ENCODE assay signal across 19 cellular contexts in genomic region chr5:31049461-31049860, GRCh38.
A peak's percentile ranks its signal among the peaks of the same experiment; 100 is the strongest.
DNase-seq lines count a peak whose midpoint lies in the region; FAIRE-seq and TF ChIP-seq lines count a peak whose summit lies in the region.
"Had no signal": no experiment of that assay in that cellular context is flagged by ENCODE, and none has a peak within 500 bp of the region (broad histone marks: within the 10 kb centered on the region; RNA-seq: fewer than 3 reads in every experiment).

No MANE protein-coding gene starts in this region.

- peaks cover 28% of the 10 kb centered on the region for H3K4me1 Mint-ChIP-seq in brain
- H3K4me1 Mint-ChIP-seq in activated T-helper 2 cell treated with anti-CD3 and anti-CD28 coated beads, Interferon-gamma antibody, Interleukin-2, Interleukin-4, amounts not matched to agents 10 μg/mL and 5 μg/mL and 100 μg/mL, durations not matched to agents 14 hours and 24 hours and 36 hours (ENCODE audit: low read depth) = no peaks in the 10 kb centered on the region
- H3K4me1 Mint-ChIP-seq: B cell had no signal

- H3K27me3 ChIP-seq in HUES48 (ENCODE audit: control insufficient read depth, insufficient read depth, low read length) (no peaks in the 10 kb centered on the region), iPS-20b (ENCODE audit: insufficient read depth, low read length) (no peaks in the 10 kb centered on the region), hepatocyte (no peaks in the 10 kb centered on the region), MG63 (no peaks in the 10 kb centered on the region)

- H3K36me3 ChIP-seq in HUES48 (ENCODE audit: control insufficient read depth, insufficient read depth, low read length) = no peaks in the 10 kb centered on the region
- H3K36me3 ChIP-seq in iPS-20b (ENCODE audit: insufficient read depth, low read depth, low read length) = no peaks in the 10 kb centered on the region
- H3K36me3 ChIP-seq in hepatocyte (replicated peaks; ENCODE audit: insufficient read depth, low read depth) = no peaks in the 10 kb centered on the region
- no peaks in the 10 kb centered on the region for H3K36me3 ChIP-seq in MG63

- H3K4me3 Mint-ChIP-seq in brain = peak overlapping the region in 1 of 5 experiments; percentile 31
- H3K4me3 Mint-ChIP-seq in activated T-helper 2 cell treated with anti-CD3 and anti-CD28 coated beads, Interferon-gamma antibody, Interleukin-2, Interleukin-4, amounts not matched to agents 10 μg/mL and 5 μg/mL and 100 μg/mL, durations not matched to agents 14 hours and 24 hours and 36 hours (ENCODE audit: low read depth) = no peak overlapping the region
- H3K4me3 Mint-ChIP-seq: B cell; CD4-positive, alpha-beta T cell; HFFc6 had no signal

- H3K4me1 ChIP-seq in HUES48 (ENCODE audit: control insufficient read depth, insufficient read depth, low read length) (peaks cover 46% of the 10 kb centered on the region), iPS-20b (ENCODE audit: insufficient read depth, low read length) (peaks cover 37% of the 10 kb centered on the region), hepatocyte (ENCODE audit: insufficient read depth) (peaks cover 4% of the 10 kb centered on the region)

- peak overlapping the region in 3 of 5 experiments; percentile 7 to 98 (median 20) for H3K27ac Mint-ChIP-seq in brain
- no peak overlapping the region for H3K27ac Mint-ChIP-seq in activated T-helper 2 cell treated with anti-CD3 and anti-CD28 coated beads, Interferon-gamma antibody, Interleukin-2, Interleukin-4, amounts not matched to agents 10 μg/mL and 5 μg/mL and 100 μg/mL, durations not matched to agents 14 hours and 24 hours and 36 hours
- H3K27ac Mint-ChIP-seq: B cell; CD4-positive, alpha-beta T cell; HFFc6 had no signal

- no peak overlapping the region for H3K4me3 ChIP-seq in HUES48 (ENCODE audit: low read depth, low read length)
- 0 out of 2 replicates have a peak overlapping the region, but pooled peaks have one; percentile 15 for H3K4me3 ChIP-seq in iPS-20b (ENCODE audit: low read length)
- H3K4me3 ChIP-seq in hepatocyte = no peak overlapping the region
- H3K4me3 ChIP-seq in MG63 = no peak overlapping the region

- intact Hi-C loops in activated T-helper 2 cell treated with anti-CD3 and anti-CD28 coated beads, Interferon-gamma antibody, Interleukin-2, Interleukin-4, amounts not matched to agents 10 μg/mL and 5 μg/mL and 100 μg/mL, durations not matched to agents 14 hours and 24 hours and 36 hours (cut with micrococcal nuclease) = no loop called here

- no peaks in the 10 kb centered on the region for H4K20me1 ChIP-seq in hepatocyte (ENCODE audit: insufficient read depth, poor library complexity, severe bottlenecking)

- H3K27me3 Mint-ChIP-seq in brain = peaks cover 13% of the 10 kb centered on the region
- no peaks in the 10 kb centered on the region for H3K27me3 Mint-ChIP-seq in activated T-helper 2 cell treated with anti-CD3 and anti-CD28 coated beads, Interferon-gamma antibody, Interleukin-2, Interleukin-4, amounts not matched to agents 10 μg/mL and 5 μg/mL and 100 μg/mL, durations not matched to agents 14 hours and 24 hours and 36 hours (ENCODE audit: low read depth)
- H3K27me3 Mint-ChIP-seq: B cell; CD4-positive, alpha-beta T cell had no signal

- H3K9me2 ChIP-seq in hepatocyte (replicated peaks; ENCODE audit: insufficient read depth) = no peaks in the 10 kb centered on the region

- no peak overlapping the region for H3K4me2 ChIP-seq in hepatocyte

- H3K36me3 Mint-ChIP-seq in brain = no peaks in the 10 kb centered on the region
- H3K36me3 Mint-ChIP-seq in activated T-helper 2 cell treated with anti-CD3 and anti-CD28 coated beads, Interferon-gamma antibody, Interleukin-2, Interleukin-4, amounts not matched to agents 10 μg/mL and 5 μg/mL and 100 μg/mL, durations not matched to agents 14 hours and 24 hours and 36 hours (ENCODE audit: low read depth) = no peaks in the 10 kb centered on the region

- TF ChIP-seq CTCF in D721Med (IDR thresholded peaks at IDR 0.05; ENCODE audit: insufficient read depth, missing control alignments) = no peak
- no peak for TF ChIP-seq CTCF in brain (conservative IDR thresholded peaks at IDR 0.05)
- TF ChIP-seq CTCF in hepatocyte (IDR thresholded peaks at IDR 0.05; ENCODE audit: poor library complexity) = no peak

- FAIRE-seq in D721Med (lab: Jason Lieb, UNC) = peak; percentile 55
- FAIRE-seq: A204.1, G401.6, GM12891 had no signal

- H3K9me3 ChIP-seq in HUES48 (ENCODE audit: control insufficient read depth, insufficient read depth, low read length) = no peaks in the 10 kb centered on the region
- H3K9me3 ChIP-seq in iPS-20b (ENCODE audit: insufficient read depth, low read depth, low read length) = no peaks in the 10 kb centered on the region
- no peaks in the 10 kb centered on the region for H3K9me3 ChIP-seq in hepatocyte (ENCODE audit: low read depth)
- H3K9me3 ChIP-seq in MG63 = no peaks in the 10 kb centered on the region; the same call in 1 of the 2 replicates

- DNase-seq in D721Med (ENCODE audit: insufficient read length, low spot score) = no peak
- DNase-seq in activated T-helper 2 cell treated with anti-CD3 and anti-CD28 coated beads, Interferon-gamma antibody, Interleukin-2, Interleukin-4, amounts not matched to agents 10 μg/mL and 5 μg/mL and 100 μg/mL, durations not matched to agents 14 hours and 24 hours and 36 hours (ENCODE audit: low spot score) = no peak
- no peak for DNase-seq in hepatocyte (ENCODE audit: low spot score)
- DNase-seq in MG63 = no peak
- DNase-seq: C1 segment of cervical spinal cord; CD4-positive, alpha-beta T cell; DMS153; DMS79 treated with DMSO at 0.1 percent for 48 hours; EL; GOT3; HCEC 1CT; HFFc6 had no signal

- H2AFZ ChIP-seq in hepatocyte = no peak overlapping the region

- H3K9ac ChIP-seq in HUES48 (ENCODE audit: low read depth, low read length) (no peak overlapping the region), iPS-20b (ENCODE audit: low read depth, low read length) (no peak overlapping the region; the same call in 1 of the 2 replicates)

- 65% methylated on average over 3 of the region's 3 CpGs for WGBS in hepatocyte (ENCODE audit: low lambda C conversion rate, missing lambda C conversion rate)

- peak overlapping the region; percentile 74 for H3K27ac ChIP-seq in HUES48 (ENCODE audit: low read depth, low read length)
- H3K27ac ChIP-seq in iPS-20b (ENCODE audit: low read length) = no peak overlapping the region
- H3K27ac ChIP-seq in hepatocyte = no peak overlapping the region

- H3K79me2 ChIP-seq in hepatocyte = no peaks in the 10 kb centered on the region

- peaks cover 0 to 1% (median 0%) of the 10 kb centered on the region in 5 experiments for H3K9me3 Mint-ChIP-seq in brain
- peaks cover 13% of the 10 kb centered on the region for H3K9me3 Mint-ChIP-seq in activated T-helper 2 cell treated with anti-CD3 and anti-CD28 coated beads, Interferon-gamma antibody, Interleukin-2, Interleukin-4, amounts not matched to agents 10 μg/mL and 5 μg/mL and 100 μg/mL, durations not matched to agents 14 hours and 24 hours and 36 hours
- H3K9me3 Mint-ChIP-seq: CD4-positive, alpha-beta T cell had no signal
